24 cellular contexts compared by ENCODE assay signal in the genomic region with DNA sequence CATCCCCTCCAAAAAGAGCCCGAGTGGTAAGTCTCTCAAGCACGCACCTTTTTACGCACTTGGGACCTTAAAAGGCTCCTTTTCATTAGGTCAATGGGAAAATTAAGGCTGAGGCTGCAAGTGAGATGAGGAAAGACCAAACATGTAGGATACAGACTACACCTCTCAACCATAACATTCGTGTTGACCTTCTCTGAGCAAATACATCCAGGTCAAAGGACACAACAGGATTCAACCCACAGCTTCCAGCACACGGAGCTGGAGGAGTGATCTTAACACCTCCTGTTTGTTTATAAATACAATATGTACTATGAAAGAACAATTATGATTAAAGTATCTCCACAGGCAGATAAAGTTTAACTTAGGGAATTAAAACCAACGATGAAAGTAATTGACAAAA. TPM values are rescaled to one million over a fixed set of nuclear protein-coding genes. Genes with fewer than 3 reads are reported as not detected.
DNase-seq lines count a peak whose midpoint lies in the region; ATAC-seq, FAIRE-seq and TF ChIP-seq lines count a peak whose summit lies in the region.
"Had no signal": no experiment of that assay in that cellular context is flagged by ENCODE, and none has a peak within 500 bp of the region (broad histone marks: within the 10 kb centered on the region; RNA-seq: fewer than 3 reads in every experiment).

No MANE protein-coding gene starts in this region.

- TF ChIP-seq POLR2A in heart left ventricle (IDR thresholded peaks at IDR 0.05) (no peak), K562 (conservative IDR thresholded peaks at IDR 0.05) (no peak)

- no peak overlapping the region for H3K4me2 ChIP-seq in K562 (ENCODE audit: insufficient read depth, low read length)
- H3K4me2 ChIP-seq: BLaER1 had no signal

- no peak for TF ChIP-seq EP300 in K562 (IDR thresholded peaks at IDR 0.05; ENCODE audit: low read length)

- ATAC-seq in heart left ventricle, result no peak
- no peak for ATAC-seq in K562
- ATAC-seq: CD8-positive, alpha-beta T cell; GM12878 had no signal

- H3K9me1 ChIP-seq in K562 (ENCODE audit: control insufficient read depth, insufficient read depth, low read length), result peaks cover 4% of the 10 kb centered on the region

- CTCF ChIA-PET in K562 (lab: Yijun Ruan, JAX; ENCODE audit: low intra/inter-chr PET ratio), result no interaction called here

- 73 to 83% (median 78%) methylated on average over 6 of the region's 6 CpGs for WGBS in heart left ventricle, 4 donors
- WGBS in K562 (ENCODE audit: insufficient coverage, low coverage, missing lambda C conversion rate), result 52% methylated on average over 6 of the region's 6 CpGs

- H3K4me3 ChIP-seq in right atrium auricular region (no peak overlapping the region), heart left ventricle (no peak overlapping the region), K562 (no peak overlapping the region)
- H3K4me3 ChIP-seq: BLaER1, GM12878, GM23248 had no signal

- H3K27ac ChIP-seq in right atrium auricular region (peak overlapping the region; percentile 73 to 90), heart left ventricle (peak overlapping the region in 6 of 12 donors; percentile 56 to 86 (median 68)), K562 (ENCODE audit: extremely low read depth, low read depth, low read length) (no peak overlapping the region)
- H3K27ac ChIP-seq: 22Rv1, BLaER1, C4-2B, GM23248 had no signal

- H3K27me3 ChIP-seq in right atrium auricular region, result no peaks in the 10 kb centered on the region
- H3K27me3 ChIP-seq in heart left ventricle, result no peaks in the 10 kb centered on the region
- no peaks in the 10 kb centered on the region for H3K27me3 ChIP-seq in K562 (ENCODE audit: control insufficient read depth in 2 of 2, insufficient read depth in 2 of 2, low read length in 2 of 2)
- H3K27me3 ChIP-seq: BLaER1 had no signal

- POLR2A ChIA-PET in K562 (lab: Yijun Ruan, JAX), result interaction anchor here (1.0 kb wide), 1 partner anchor 17 kb away, joined by 3 read pairs; no protein-coding TSS in a partner anchor

- H3K4me1 Mint-ChIP-seq in activated naive CD4-positive, alpha-beta T cell treated with anti-CD3 and anti-CD28 coated beads, Interleukin-2, amount 50 U/mL, for 24 hours, result peaks cover 86% of the 10 kb centered on the region
- H3K4me1 Mint-ChIP-seq in progenitor cell of endocrine pancreas (ENCODE audit: low read depth), result peaks cover 7% of the 10 kb centered on the region
- H3K4me1 Mint-ChIP-seq: B cell had no signal

- H3K9me3 ChIP-seq in right atrium auricular region (no peaks in the 10 kb centered on the region), heart left ventricle (no peaks in the 10 kb centered on the region), K562 (replicated peaks; ENCODE audit: control insufficient read depth, insufficient read depth, low read depth, low read length) (no peaks in the 10 kb centered on the region)

- H3K36me3 Mint-ChIP-seq in activated naive CD4-positive, alpha-beta T cell treated with anti-CD3 and anti-CD28 coated beads, Interleukin-2, amount 50 U/mL, for 24 hours, result peaks cover 25% of the 10 kb centered on the region
- H3K36me3 Mint-ChIP-seq in progenitor cell of endocrine pancreas (ENCODE audit: insufficient read depth), result no peaks in the 10 kb centered on the region

- H3K4me1 ChIP-seq in right atrium auricular region (peaks cover 0 to 74% of the 10 kb centered on the region in 2 donors), heart left ventricle (peaks cover 0 to 78% (median 54%) of the 10 kb centered on the region in 12 donors), K562 (replicated peaks in 1 of 2; ENCODE audit: control insufficient read depth in 2 of 2, insufficient read depth in 2 of 2, low read length in 2 of 2) (peaks cover 11 to 47% of the 10 kb centered on the region in 2 experiments; a peak in 3 of 5 replicates)
- H3K4me1 ChIP-seq: Caco-2 had no signal

- intact Hi-C loops in heart left ventricle (cut with DNase I) (loop anchor here in 2 of 10 donors (5.0 to 10.0 kb wide), 2 partner anchors 54 to 66 kb away; no protein-coding TSS in a partner anchor), K562 (cut with micrococcal nuclease) (loop anchor here (10.0 kb wide), 1 partner anchor 86 kb away; no protein-coding TSS in a partner anchor)

- no peaks in the 10 kb centered on the region for H3K9me3 Mint-ChIP-seq in activated naive CD4-positive, alpha-beta T cell treated with anti-CD3 and anti-CD28 coated beads, Interleukin-2, amount 50 U/mL, for 24 hours
- H3K9me3 Mint-ChIP-seq in progenitor cell of endocrine pancreas (ENCODE audit: low read depth), result peaks cover 3% of the 10 kb centered on the region
- H3K9me3 Mint-ChIP-seq: CD4-positive, CD25-positive, alpha-beta regulatory T cell; CD8-positive, alpha-beta T cell had no signal

- in situ Hi-C loops in K562 (cut with MboI), result loop anchor here (10.0 to 25.0 kb wide), 2 partner anchors 136 to 714 kb away; no protein-coding TSS in a partner anchor

- H4K20me1 ChIP-seq in K562 (replicated peaks; ENCODE audit: control insufficient read depth, insufficient read depth, low read length), result peaks cover 28% of the 10 kb centered on the region; the same call in 1 of the 2 replicates

- H3K4me3 Mint-ChIP-seq in activated naive CD4-positive, alpha-beta T cell treated with anti-CD3 and anti-CD28 coated beads, Interleukin-2, amount 50 U/mL, for 24 hours, result no peak overlapping the region
- H3K4me3 Mint-ChIP-seq in progenitor cell of endocrine pancreas (ENCODE audit: low read depth), result no peak overlapping the region
- H3K4me3 Mint-ChIP-seq: B cell; CD4-positive, CD25-positive, alpha-beta regulatory T cell; CD8-positive, alpha-beta T cell had no signal

- FAIRE-seq in K562 (lab: Jason Lieb, UNC), result no peak
- FAIRE-seq: A204.1, GM12878, GM19239, H1 had no signal

- no peak for TF ChIP-seq RAD21 in K562 (CRISPR knock-in tag; conservative IDR thresholded peaks at IDR 0.05 in 1 of 2, IDR thresholded peaks at IDR 0.05 in 1 of 2)

- no peak for DNase-seq in activated naive CD4-positive, alpha-beta T cell (lab: John Stamatoyannopoulos, UW)
- DNase-seq in right atrium auricular region (ENCODE audit: low spot score) (no peak), heart left ventricle (no peak), K562 (ENCODE audit: extremely low read depth in 1 of 4, low spot score in 3 of 4) (no peak), progenitor cell of endocrine pancreas (ENCODE audit: low spot score, unreplicated experiment) (no peak)
- DNase-seq: Caco-2; CD4-positive, CD25-positive, alpha-beta regulatory T cell; CD8-positive, alpha-beta T cell; DMS153; DMS79; EL; GDM1; GM23248; H7; HCEC 1CT had no signal

- BruUV-seq in K562 (replicated peaks; lab: Mats Ljungman, UMichigan), result no TSS peak

- no peak overlapping the region for H2AFZ ChIP-seq in K562 (ENCODE audit: low read depth, low read length)
- H2AFZ ChIP-seq: GM23248 had no signal

- peak overlapping the region; percentile 73 for H3K27ac Mint-ChIP-seq in activated naive CD4-positive, alpha-beta T cell treated with anti-CD3 and anti-CD28 coated beads, Interleukin-2, amount 50 U/mL, for 24 hours
- H3K27ac Mint-ChIP-seq in progenitor cell of endocrine pancreas, result no peak overlapping the region
- H3K27ac Mint-ChIP-seq: B cell; CD4-positive, CD25-positive, alpha-beta regulatory T cell; CD8-positive, alpha-beta T cell had no signal

- H3K9ac ChIP-seq in K562 (ENCODE audit: insufficient read depth in 1 of 2, low read depth in 2 of 2, low read length in 2 of 2), result no peak overlapping the region
- H3K9ac ChIP-seq: BLaER1, GM23248 had no signal

- TF ChIP-seq CTCF in right atrium auricular region (IDR thresholded peaks at IDR 0.05) (no peak), heart left ventricle (IDR thresholded peaks at IDR 0.05) (no peak), K562 (IDR thresholded peaks at IDR 0.05 in 2 of 3, conservative IDR thresholded peaks at IDR 0.05 in 1 of 3; ENCODE audit: insufficient read depth in 2 of 3, low read depth in 1 of 3, low read length in 3 of 3) (no peak), progenitor cell of endocrine pancreas (IDR thresholded peaks at IDR 0.05; ENCODE audit: unreplicated experiment) (no peak)

- peaks cover 94% of the 10 kb centered on the region for H3K79me2 ChIP-seq in K562 (ENCODE audit: control insufficient read depth, insufficient read depth, low read length)

- no peaks in the 10 kb centered on the region for H3K36me3 ChIP-seq in right atrium auricular region
- no peaks in the 10 kb centered on the region for H3K36me3 ChIP-seq in heart left ventricle
- H3K36me3 ChIP-seq in K562 (ENCODE audit: control insufficient read depth, insufficient read depth, low read length), result peaks cover 12% of the 10 kb centered on the region

- no peaks in the 10 kb centered on the region for H3K27me3 Mint-ChIP-seq in activated naive CD4-positive, alpha-beta T cell treated with anti-CD3 and anti-CD28 coated beads, Interleukin-2, amount 50 U/mL, for 24 hours
- H3K27me3 Mint-ChIP-seq in progenitor cell of endocrine pancreas, result peaks cover 28% of the 10 kb centered on the region
- H3K27me3 Mint-ChIP-seq: B cell; CD4-positive, CD25-positive, alpha-beta regulatory T cell had no signal

TF ChIP-seq in K562, 482 proteins besides CTCF, POLR2A, EP300 and RAD21 (continues in another document):
- no peak for TF ChIP-seq NR2C2 (CRISPR knock-in tag; IDR thresholded peaks at IDR 0.05)
- TF ChIP-seq NR2C2 (tag; IDR thresholded peaks at IDR 0.05), result peak; percentile 44; the same call in 1 of the 2 replicates

RNA-seq across cellular contexts. Expression of a gene that starts 9.7 kb away (rescaled TPM):
- total RNA-seq in right atrium auricular region, result 1 to 10 TPM; 7.9 TPM
- 10 to 100 TPM in 4 of 9 donors, 1 to 10 TPM in 5; 3.7 to 25.8 (median 10.0) TPM for total RNA-seq in heart left ventricle
- 1 to 10 TPM; 2.6 to 9.6 TPM for polyA plus RNA-seq in heart left ventricle
- total RNA-seq in K562 (2011; cell fraction: chromatin; rRNA removed; ENCODE audit: low replicate concordance), result 51.8 and 114 TPM in 2 replicates
- 23.8 and 29.5 TPM in 2 replicates for total RNA-seq in K562 (2011; cell fraction: nucleolus; rRNA removed)
- total RNA-seq in K562 (2011; cell fraction: nucleoplasm; rRNA removed), result 50.7 and 67.7 TPM in 2 replicates
- 5.2 and 6.4 TPM in 2 replicates for total RNA-seq in K562 (2014; rRNA removed)
- total RNA-seq in K562 (2014; rRNA removed; fragmentation: Illumina TruSeq; extraction: Trizol), result 9.6 and 9.9 TPM in 2 replicates
- total RNA-seq in K562 (2015; rRNA removed; fragmentation: Illumina TruSeq; extraction: Trizol), result 7.3 and 7.6 TPM in 2 replicates
- total RNA-seq in K562 (2021), result 12.1 and 13.6 TPM in 2 replicates
- polyA plus RNA-seq in K562 (2011; rRNA removed), result 8.4 and 10.0 TPM in 2 replicates
- 4.1 and 7.4 TPM in 2 replicates for polyA plus RNA-seq in K562 (2011; cell fraction: cytosol; rRNA removed)
- 23.9 and 27.9 TPM in 2 replicates for polyA plus RNA-seq in K562 (2011; cell fraction: nucleus; rRNA removed)
- polyA plus RNA-seq in K562 (2012), result 5.0 and 6.9 TPM in 2 replicates
- polyA plus RNA-seq in K562 (2014; fragmentation: Illumina TruSeq; extraction: Trizol), result 7.8 and 9.2 TPM in 2 replicates
- polyA plus RNA-seq in K562 (2014; fragmentation: Nextera tagmentation; extraction: Ambion mirVana), result 1 to 10 TPM; 1.2 TPM
- 6.2 and 6.5 TPM in 2 replicates for polyA plus RNA-seq in K562 (2014; rRNA removed)
- 17.7 and 30.0 TPM in 2 replicates for polyA minus RNA-seq in K562 (2011; rRNA and poly(A)+ RNA removed)
- 8.5 and 9.5 TPM in 2 replicates for polyA minus RNA-seq in K562 (2011; cell fraction: cytosol; rRNA and poly(A)+ RNA removed)
- polyA minus RNA-seq in K562 (2011; cell fraction: nucleus; rRNA and poly(A)+ RNA removed), result 18.8 and 35.8 TPM in 2 replicates
- total RNA-seq in progenitor cell of endocrine pancreas, result 8.2 and 9.1 TPM in 2 replicates
- total RNA-seq: Caco-2 had no signal
- polyA plus RNA-seq: GM23248 had no signal
